In the genomic region with DNA sequence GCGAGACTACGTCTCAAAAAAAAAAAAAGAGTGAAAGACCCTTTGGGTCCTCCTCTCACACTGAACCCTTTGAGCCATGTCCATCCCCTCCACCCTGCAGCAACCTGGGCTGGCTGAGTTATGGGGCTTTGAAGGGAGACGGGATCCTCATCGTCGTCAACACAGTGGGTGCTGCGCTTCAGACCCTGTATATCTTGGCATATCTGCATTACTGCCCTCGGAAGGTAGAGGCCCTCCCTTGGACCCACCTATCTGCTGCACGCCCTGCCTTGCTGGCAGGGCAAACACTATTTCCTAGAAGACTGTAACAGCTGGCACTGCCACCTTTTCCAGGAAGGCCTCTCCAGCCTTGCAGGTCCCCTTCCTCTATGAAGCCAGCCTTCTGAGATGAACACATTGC, we compare ENCODE assay signal across 1 cellular context.
TF ChIP-seq lines count a peak whose summit lies in the region.

No MANE protein-coding gene starts in this region.

TF ChIP-seq in H1, 55 proteins besides CTCF, POLR2A, EP300 and RAD21:
- TF ChIP-seq BCL11A (IDR thresholded peaks at IDR 0.05; ENCODE audit: low read depth in 2 of 2, low read length in 2 of 2) = no peak
- TF ChIP-seq CEBPB (IDR thresholded peaks at IDR 0.05; ENCODE audit: low read depth, low read length) = no peak
- TF ChIP-seq SP4 (IDR thresholded peaks at IDR 0.05; ENCODE audit: low read length) = no peak
- TF ChIP-seq ZNF274 (IDR thresholded peaks at IDR 0.05; ENCODE audit: borderline replicate concordance, extremely low read depth, low read length) = no peak
- TF ChIP-seq KDM5A (IDR thresholded peaks at IDR 0.05; ENCODE audit: low read length) = no peak
- no peak for TF ChIP-seq ATF3 (IDR thresholded peaks at IDR 0.05; ENCODE audit: insufficient read depth, low read depth, low read length)
- no peak for TF ChIP-seq JUN (IDR thresholded peaks at IDR 0.05; ENCODE audit: low read depth, low read length)
- TF ChIP-seq YY1 (IDR thresholded peaks at IDR 0.05; ENCODE audit: low read depth, low read length) = no peak
- no peak for TF ChIP-seq ASH2L (IDR thresholded peaks at IDR 0.05; ENCODE audit: low read length)
- TF ChIP-seq TEAD4 (IDR thresholded peaks at IDR 0.05; ENCODE audit: low read depth, low read length) = no peak
- TF ChIP-seq NANOG (IDR thresholded peaks at IDR 0.05; ENCODE audit: insufficient read depth, low read depth, low read length, poor library complexity, severe bottlenecking) = no peak
- no peak for TF ChIP-seq KDM1A (IDR thresholded peaks at IDR 0.05; ENCODE audit: borderline replicate concordance, low read length)
- no peak for TF ChIP-seq RXRA (IDR thresholded peaks at IDR 0.05; ENCODE audit: insufficient read depth, low read depth, low read length)
- TF ChIP-seq TBP (IDR thresholded peaks at IDR 0.05; ENCODE audit: low read depth, low read length) = no peak
- TF ChIP-seq FOSL1 (IDR thresholded peaks at IDR 0.05; ENCODE audit: insufficient read depth, low read depth, low read length) = no peak
- no peak for TF ChIP-seq KDM4A (IDR thresholded peaks at IDR 0.05; ENCODE audit: low read depth, low read length, severe bottlenecking)
- TF ChIP-seq CREB1 (IDR thresholded peaks at IDR 0.05) = no peak
